In genomic region chr5:171467107-171467506, GRCh38 we compare ENCODE assay signal across 34 cellular contexts.
"Had no signal": no experiment of that assay in that cellular context is flagged by ENCODE, and none has a peak within 500 bp of the region (broad histone marks: within the 10 kb centered on the region; RNA-seq: fewer than 3 reads in every experiment).

No MANE protein-coding gene starts in this region.

- H3K27ac ChIP-seq: KMS-11 had no signal

- H3K9me3 ChIP-seq: MG63 had no signal

- H3K36me3 ChIP-seq: MG63 had no signal

- H3K4me3 ChIP-seq: MG63 had no signal

- DNase-seq: Karpas-422, Kasumi-1, KG1, MG63, MM.1S, MV-4-11, NCI-H1048, NCI-H1092, NCI-H1092 treated with DMSO at 0.1 percent for 48 hours, NCI-H1105, NCI-H1105 treated with DMSO at 0.1 percent for 48 hours, NCI-H1417, NCI-H1417 treated with DMSO at 0.1 percent for 48 hours, NCI-H1436, NCI-H1436 treated with DMSO at 0.1 percent for 48 hours, NCI-H146, NCI-H1694, NCI-H1694 treated with DMSO at 0.1 percent for 48 hours, NCI-H187, NCI-H187 treated with DMSO at 0.1 percent for 48 hours, NCI-H1930, NCI-H2029, NCI-H2029 treated with DMSO at 0.1 percent for 48 hours, NCI-H2081, NCI-H2081 treated with DMSO at 0.1 percent for 48 hours, NCI-H2107, NCI-H2171, NCI-H2171 treated with DMSO at 0.1 percent for 48 hours, NCI-H2227 treated with DMSO at 0.1 percent for 48 hours, NCI-H226, NCI-H345, NCI-H446, NCI-H446 treated with DMSO at 0.1 percent for 48 hours had no signal

- H3K9ac ChIP-seq: KMS-11 had no signal

- H3K4me2 ChIP-seq: KMS-11 had no signal

- H3K27me3 ChIP-seq: MG63 had no signal
